In the genomic region with DNA sequence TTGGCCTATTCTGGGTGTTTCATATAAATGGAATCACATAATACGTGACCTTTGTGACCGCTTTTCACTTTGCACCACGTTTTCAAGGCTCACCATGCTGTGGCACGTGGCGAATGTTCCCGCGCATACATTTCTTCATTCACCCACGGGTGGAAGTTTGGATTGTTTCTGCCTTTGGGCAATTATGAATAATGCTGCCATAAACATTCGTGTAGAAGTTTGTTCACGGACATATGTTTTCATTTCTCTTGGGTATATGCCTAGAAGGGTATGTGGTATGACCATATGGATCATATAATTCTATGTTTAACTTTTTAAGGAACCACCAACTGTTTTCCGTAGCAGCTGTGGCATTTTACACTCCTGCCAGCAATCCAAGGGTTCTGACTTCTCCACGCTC, we compare ENCODE assay signal across 16 cellular contexts.
A peak's percentile ranks its signal among the peaks of the same experiment; 100 is the strongest.
DNase-seq lines count a peak whose midpoint lies in the region; ATAC-seq and TF ChIP-seq lines count a peak whose summit lies in the region.
"Had no signal": no experiment of that assay in that cellular context is flagged by ENCODE, and none has a peak within 500 bp of the region (broad histone marks: within the 10 kb centered on the region; RNA-seq: fewer than 3 reads in every experiment).

No MANE protein-coding gene starts in this region.

- peaks cover 8% of the 10 kb centered on the region for H3K27me3 Mint-ChIP-seq in HFFc6 (ENCODE audit: insufficient read depth)
- H3K27me3 Mint-ChIP-seq: CD4-positive, CD25-positive, alpha-beta regulatory T cell had no signal

- H3K4me3 ChIP-seq in fibroblast of mammary gland (ENCODE audit: control insufficient read depth, low read depth, low read length) = no peak overlapping the region
- no peak overlapping the region for H3K4me3 ChIP-seq in lower lobe of right lung
- H3K4me3 ChIP-seq: MG63 had no signal

- H3K4me1 ChIP-seq in lower lobe of right lung = no peaks in the 10 kb centered on the region

- H3K9me3 Mint-ChIP-seq in HFFc6 = peaks cover 35% of the 10 kb centered on the region

- H3K36me3 ChIP-seq in lower lobe of right lung = no peaks in the 10 kb centered on the region
- H3K36me3 ChIP-seq: MG63 had no signal

- DNase-seq in NCI-H1694 treated with DMSO at 0.1 percent for 48 hours (lab: John Stamatoyannopoulos, UW) = peak; percentile 67
- no peak for DNase-seq in NCI-H1694 (lab: John Stamatoyannopoulos, UW)
- peak; percentile 48 for DNase-seq in HFFc6
- peak; percentile 11 for DNase-seq in fibroblast of mammary gland (ENCODE audit: low read depth)
- peak; percentile 30 for DNase-seq in superior temporal gyrus (ENCODE audit: extremely low spot score)
- DNase-seq in NCI-H2029 (lab: John Stamatoyannopoulos, UW) = no peak
- DNase-seq in lower lobe of right lung = no peak
- DNase-seq: CD4-positive, CD25-positive, alpha-beta regulatory T cell; DMS79 treated with DMSO at 0.1 percent for 48 hours; MG63; NCI-H1105 treated with DMSO at 0.1 percent for 48 hours; NCI-H1930; NCI-H510A treated with DMSO at 0.1 percent for 48 hours; SHP77 treated with DMSO at 0.1 percent for 48 hours had no signal

- ATAC-seq in GM18870 (IDR thresholded peaks at IDR 0.05; ENCODE audit: unreplicated experiment) = no peak
- no peak for ATAC-seq in lower lobe of right lung

- H3K27ac ChIP-seq in lower lobe of right lung = no peak overlapping the region
- H3K27ac ChIP-seq: 22Rv1 had no signal

- peaks cover 32% of the 10 kb centered on the region for H3K36me3 Mint-ChIP-seq in HFFc6 (ENCODE audit: low read depth)

- peaks cover 17% of the 10 kb centered on the region for H3K9me3 ChIP-seq in lower lobe of right lung

- H3K4me1 Mint-ChIP-seq in HFFc6 (ENCODE audit: low read depth) = peaks cover 20% of the 10 kb centered on the region

- H3K27me3 ChIP-seq in lower lobe of right lung (ENCODE audit: low read depth) = no peaks in the 10 kb centered on the region
- H3K27me3 ChIP-seq: MG63 had no signal

- H3K27ac Mint-ChIP-seq in HFFc6 = peak overlapping the region; percentile 32
- H3K27ac Mint-ChIP-seq: CD4-positive, CD25-positive, alpha-beta regulatory T cell had no signal

- TF ChIP-seq CTCF in HFFc6 (IDR thresholded peaks at IDR 0.05) = no peak
- no peak for TF ChIP-seq CTCF in fibroblast of mammary gland (conservative IDR thresholded peaks at IDR 0.05; ENCODE audit: control insufficient read depth, insufficient read depth, low read depth, low read length)
- no peak for TF ChIP-seq CTCF in lower lobe of right lung (IDR thresholded peaks at IDR 0.05)

- intact Hi-C loops in lower lobe of right lung (cut with DNase I) = no loop called here

- H3K4me3 Mint-ChIP-seq in HFFc6 = peak overlapping the region; percentile 8; the same call in 1 of the 2 replicates
- H3K4me3 Mint-ChIP-seq: CD4-positive, CD25-positive, alpha-beta regulatory T cell had no signal

Comparison
In these comparisons a context has a peak if more than half of its experiments do, and no peak if none do; other contexts are left out.
1. DNase-seq: peak in NCI-H1694 treated with DMSO at 0.1 percent for 48 hours (single experiment), HFFc6 (single experiment), fibroblast of mammary gland (single experiment) and superior temporal gyrus (single experiment); none in NCI-H1694 (single experiment), NCI-H2029 (single experiment) and lower lobe of right lung (single experiment).